1 cellular context compared by ENCODE assay signal in genomic region chr1:166884971-166885370, GRCh38.
TF ChIP-seq lines count a peak whose summit lies in the region.

No MANE protein-coding gene starts in this region.

TF ChIP-seq in GM23338, 12 proteins besides CTCF, POLR2A, EP300 and RAD21:
- no peak for TF ChIP-seq ZNF462 (CRISPR knock-in tag; IDR thresholded peaks at IDR 0.05)
- no peak for TF ChIP-seq REST (IDR thresholded peaks at IDR 0.05; ENCODE audit: unreplicated experiment)
- TF ChIP-seq ETS1 (IDR thresholded peaks at IDR 0.05), result no peak
- no peak for TF ChIP-seq STAT1 (IDR thresholded peaks at IDR 0.05; ENCODE audit: unreplicated experiment)
- TF ChIP-seq ZNF114 (CRISPR knock-in tag; IDR thresholded peaks at IDR 0.05), result no peak
- TF ChIP-seq JUNB (IDR thresholded peaks at IDR 0.05; ENCODE audit: unreplicated experiment), result no peak
- no peak for TF ChIP-seq POLR2AphosphoS5 (IDR thresholded peaks at IDR 0.05; ENCODE audit: low read depth)
